8 cellular contexts compared by ENCODE assay signal in genomic region chr5:134577796-134578577, GRCh38. TPM values are rescaled to one million over a fixed set of nuclear protein-coding genes. Genes with fewer than 3 reads are reported as not detected.
DNase-seq lines count a peak whose midpoint lies in the region; ATAC-seq, FAIRE-seq and TF ChIP-seq lines count a peak whose summit lies in the region.

No MANE protein-coding gene starts in this region.

- no peaks in the 10 kb centered on the region for H3K27me3 Mint-ChIP-seq in activated T-cell treated with anti-CD3 and anti-CD28 coated beads, Interleukin-2, amount 50 U/mL, for 4 hours (ENCODE audit: low read depth)
- H3K27me3 Mint-ChIP-seq in stimulated activated naive CD8-positive, alpha-beta T cell treated with anti-CD3 and anti-CD28 coated beads, Interleukin-15, amount 100 ng/mL, for 72 hours, result no peaks in the 10 kb centered on the region

- H3K27ac ChIP-seq in KMS-11, result no peak overlapping the region
- H3K27ac ChIP-seq in neural cell (ENCODE audit: low read length), result no peak overlapping the region

- peak overlapping the region; percentile 72 to 83 for H3K27ac Mint-ChIP-seq in stimulated activated naive CD8-positive, alpha-beta T cell treated with anti-CD3 and anti-CD28 coated beads, Interleukin-15, amount 100 ng/mL, for 72 hours

- H3K4me3 Mint-ChIP-seq in activated T-cell treated with anti-CD3 and anti-CD28 coated beads, Interleukin-2, amount 50 U/mL, for 4 hours, result no peak overlapping the region
- H3K4me3 Mint-ChIP-seq in stimulated activated naive CD8-positive, alpha-beta T cell treated with anti-CD3 and anti-CD28 coated beads, Interleukin-15, amount 100 ng/mL, for 72 hours, result no peak overlapping the region

- H3K4me2 ChIP-seq in KMS-11, result no peak overlapping the region
- no peak overlapping the region for H3K4me2 ChIP-seq in neural cell (ENCODE audit: low read length)

- TF ChIP-seq CTCF in KMS-11 (conservative IDR thresholded peaks at IDR 0.05; ENCODE audit: low read depth, low read length), result peak; percentile 92
- peak; percentile 88 for TF ChIP-seq CTCF in fibroblast of mammary gland (conservative IDR thresholded peaks at IDR 0.05; ENCODE audit: control insufficient read depth, insufficient read depth, low read depth, low read length)
- peak; percentile 85 for TF ChIP-seq CTCF in neural cell (IDR thresholded peaks at IDR 0.05; ENCODE audit: poor library complexity, severe bottlenecking)

- no peak for TF ChIP-seq EP300 in neural cell (conservative IDR thresholded peaks at IDR 0.05; ENCODE audit: poor library complexity, severe bottlenecking)

- no peak overlapping the region for H2AFZ ChIP-seq in KMS-11 (ENCODE audit: low read depth)
- no peak overlapping the region for H2AFZ ChIP-seq in neural cell (ENCODE audit: low read depth, low read length)

- FAIRE-seq in RCC 7860 (lab: Jason Lieb, UNC), result no peak

- H3K4me1 ChIP-seq in KMS-11 (ENCODE audit: low read depth, poor library complexity, severe bottlenecking), result no peaks in the 10 kb centered on the region

- no peak overlapping the region for H3K9ac ChIP-seq in KMS-11
- H3K9ac ChIP-seq in neural cell (ENCODE audit: low read length), result no peak overlapping the region

- H4K20me1 ChIP-seq in KMS-11 (ENCODE audit: insufficient read depth), result no peaks in the 10 kb centered on the region
- H4K20me1 ChIP-seq in neural cell (ENCODE audit: insufficient read depth), result no peaks in the 10 kb centered on the region

- DNase-seq in DMS53 (lab: John Stamatoyannopoulos, UW), result peak; percentile 91
- peak; percentile 63 for DNase-seq in RCC 7860 (ENCODE audit: low spot score)
- DNase-seq in activated T-cell treated with anti-CD3 and anti-CD28 coated beads, Interleukin-2, amount 50 U/mL, for 4 hours, result peak; percentile 78
- peak; percentile 81 for DNase-seq in fibroblast of mammary gland (ENCODE audit: low read depth)
- peak; percentile 68 to 75 for DNase-seq in stimulated activated naive CD8-positive, alpha-beta T cell treated with anti-CD3 and anti-CD28 coated beads, Interleukin-15, amount 100 ng/mL, for 72 hours

- H3K27me3 ChIP-seq in KMS-11 (ENCODE audit: insufficient read depth, low read depth) (no peaks in the 10 kb centered on the region), neural cell (ENCODE audit: insufficient read depth, low read depth, low read length) (no peaks in the 10 kb centered on the region)

- no peaks in the 10 kb centered on the region for H3K79me2 ChIP-seq in KMS-11 (ENCODE audit: insufficient read depth, low read depth)
- no peaks in the 10 kb centered on the region for H3K79me2 ChIP-seq in neural cell (replicated peaks; ENCODE audit: insufficient read depth, low read length)

- ATAC-seq in activated T-cell treated with anti-CD3 and anti-CD28 coated beads, Interleukin-2, amount 50 U/mL, for 4 hours, result peak; percentile 70 to 79
- ATAC-seq in stimulated activated naive CD8-positive, alpha-beta T cell treated with anti-CD3 and anti-CD28 coated beads, Interleukin-15, amount 100 ng/mL, for 72 hours, result peak; percentile 67
- ATAC-seq in GM21367 (IDR thresholded peaks at IDR 0.05; ENCODE audit: unreplicated experiment), result no peak

- no peaks in the 10 kb centered on the region for H3K9me3 ChIP-seq in neural cell (ENCODE audit: low read length)

- H3K9me2 ChIP-seq in neural cell (ENCODE audit: insufficient read depth, low read length), result no peaks in the 10 kb centered on the region

- peak; percentile 82 for TF ChIP-seq RAD21 in neural cell (conservative IDR thresholded peaks at IDR 0.05)

- no peaks in the 10 kb centered on the region for H3F3A ChIP-seq in neural cell (ENCODE audit: insufficient read depth, low read length, poor library complexity, severe bottlenecking)

- no peaks in the 10 kb centered on the region; the same call in 1 of the 2 replicates for H3K36me3 ChIP-seq in KMS-11 (ENCODE audit: insufficient read depth)
- H3K36me3 ChIP-seq in neural cell (ENCODE audit: insufficient read depth, low read length), result no peaks in the 10 kb centered on the region

- H3K4me3 ChIP-seq in KMS-11 (IDR thresholded peaks at IDR 0.05; ENCODE audit: insufficient read depth, low read depth, low read length), result no peak overlapping the region
- H3K4me3 ChIP-seq in fibroblast of mammary gland (ENCODE audit: control insufficient read depth, low read depth, low read length), result no peak overlapping the region
- no peak overlapping the region for H3K4me3 ChIP-seq in neural cell (ENCODE audit: low read length)

- H3K36me3 Mint-ChIP-seq in activated T-cell treated with anti-CD3 and anti-CD28 coated beads, Interleukin-2, amount 50 U/mL, for 4 hours (ENCODE audit: insufficient read depth), result peaks cover 30% of the 10 kb centered on the region

- peaks cover 5% of the 10 kb centered on the region for H3K4me1 Mint-ChIP-seq in activated T-cell treated with anti-CD3 and anti-CD28 coated beads, Interleukin-2, amount 50 U/mL, for 4 hours (ENCODE audit: low read depth)
- H3K4me1 Mint-ChIP-seq in stimulated activated naive CD8-positive, alpha-beta T cell treated with anti-CD3 and anti-CD28 coated beads, Interleukin-15, amount 100 ng/mL, for 72 hours, result peaks cover 21% of the 10 kb centered on the region

- H3K9me3 Mint-ChIP-seq in activated T-cell treated with anti-CD3 and anti-CD28 coated beads, Interleukin-2, amount 50 U/mL, for 4 hours, result no peaks in the 10 kb centered on the region
- no peaks in the 10 kb centered on the region for H3K9me3 Mint-ChIP-seq in stimulated activated naive CD8-positive, alpha-beta T cell treated with anti-CD3 and anti-CD28 coated beads, Interleukin-15, amount 100 ng/mL, for 72 hours

TF ChIP-seq in neural cell, 6 proteins besides CTCF, POLR2A, EP300 and RAD21:
- TF ChIP-seq SMC3 (conservative IDR thresholded peaks at IDR 0.05; ENCODE audit: poor library complexity), result peak; percentile 90
- TF ChIP-seq EZH2 (IDR thresholded peaks at IDR 0.05; ENCODE audit: borderline replicate concordance, insufficient read depth, low read length, poor library complexity, severe bottlenecking), result no peak
- TF ChIP-seq TAF1 (IDR thresholded peaks at IDR 0.05; ENCODE audit: low read depth), result no peak
TF ChIP-seq in neural cell: peak in this region for 1.

RNA-seq across cellular contexts. Expression of gene JADE2, which starts 52.5 kb away (rescaled TPM):
- 10 to 100 TPM; 73.6 to 83.6 (median 76.8) TPM for total RNA-seq in activated T-cell treated with anti-CD3 and anti-CD28 coated beads, Interleukin-2, amount 50 U/mL, for 4 hours
- polyA plus RNA-seq in neural cell, result 0.84 and 1.9 TPM in 2 replicates
- polyA minus RNA-seq in neural cell, result 1.3 and 2.2 TPM in 2 replicates

RNA-seq across cellular contexts. Expression of gene SAR1B, which starts 54.6 kb away (rescaled TPM):
- 10 to 100 TPM; 57.4 to 63.7 (median 58.3) TPM for total RNA-seq in activated T-cell treated with anti-CD3 and anti-CD28 coated beads, Interleukin-2, amount 50 U/mL, for 4 hours
- 31.3 and 37.5 TPM in 2 replicates for polyA plus RNA-seq in neural cell
- 38.5 and 46.7 TPM in 2 replicates for polyA minus RNA-seq in neural cell
